Comparison of ENCODE assay signal across 8 cellular contexts in genomic region chr7:107742678-107743566, GRCh38. TPM values are rescaled to one million over a fixed set of nuclear protein-coding genes. Genes with fewer than 3 reads are reported as not detected.
DNase-seq lines count a peak whose midpoint lies in the region; ATAC-seq, FAIRE-seq and TF ChIP-seq lines count a peak whose summit lies in the region.

No MANE protein-coding gene starts in this region.

- no peaks in the 10 kb centered on the region for H3K36me3 ChIP-seq in neuron (ENCODE audit: insufficient read depth, low read length)

- 29% methylated on average over 25 of the region's 29 CpGs for WGBS in A549 (ENCODE audit: missing lambda C conversion rate)

- TF ChIP-seq CTCF in A549 (IDR thresholded peaks at IDR 0.05) (no peak), fibroblast of villous mesenchyme (IDR thresholded peaks at IDR 0.05; ENCODE audit: insufficient read depth, low read depth, low read length) (no peak)

- CTCF ChIA-PET in A549 (lab: Yijun Ruan, JAX) = interaction anchor here (0.7 to 6.3 kb wide), 37 partner anchors 9 to 950 kb away, joined by 3 to 132 read pairs (median 4); partner anchors contain the start of gene DLD

- TF ChIP-seq EP300 in A549 (IDR thresholded peaks at IDR 0.05) = no peak

- TF ChIP-seq RAD21 in A549 (conservative IDR thresholded peaks at IDR 0.05 in 1 of 2, IDR thresholded peaks at IDR 0.05 in 1 of 2) = no peak

- DNase-seq in A549 (ENCODE audit: low read depth in 1 of 2, low spot score in 1 of 2) (peak in 1 of 2 experiments; percentile 51), GM12892 (ENCODE audit: insufficient read length) (peak; percentile 14), NCI-H187 treated with DMSO at 0.1 percent for 48 hours (lab: John Stamatoyannopoulos, UW) (peak; percentile 83), fibroblast of villous mesenchyme (ENCODE audit: low read depth) (no peak), cerebellar cortex (ENCODE audit: low spot score) (no peak)

- FAIRE-seq in A549 (lab: Jason Lieb, UNC) = no peak
- FAIRE-seq in GM12892 (lab: Jason Lieb, UNC) = peak; percentile 74

- peak overlapping the region; percentile 78 for H3K4me2 ChIP-seq in A549

- H3K27ac ChIP-seq in A549 = peak overlapping the region; percentile 95 to 96

- H3K4me3 ChIP-seq in A549 = peak overlapping the region; percentile 66
- H3K4me3 ChIP-seq in fibroblast of villous mesenchyme (ENCODE audit: low read depth, low read length) = peak overlapping the region; percentile 92
- H3K4me3 ChIP-seq in neuron (ENCODE audit: low read length) = peak overlapping the region; percentile 85

- peak; percentile 61 to 72 for ATAC-seq in A549
- ATAC-seq in HG02759 (IDR thresholded peaks at IDR 0.05; ENCODE audit: unreplicated experiment) = peak; percentile 43
- peak; percentile 30 to 39 for ATAC-seq in activated CD4-positive, CD25-positive, alpha-beta regulatory T cell treated with anti-CD3 and anti-CD28 coated beads, Interleukin-2, amount 50 U/mL, for 24 hours

- TF ChIP-seq POLR2A in A549 (IDR thresholded peaks at IDR 0.05; ENCODE audit: low read length) (no peak), GM12892 (IDR thresholded peaks at IDR 0.05; ENCODE audit: low read depth, low read length) (no peak)

- no peaks in the 10 kb centered on the region for H3K27me3 ChIP-seq in neuron (ENCODE audit: insufficient read depth, low read length)

- H3K9me3 ChIP-seq in A549 (no peaks in the 10 kb centered on the region), neuron (ENCODE audit: low read length) (no peaks in the 10 kb centered on the region)

- POLR2A ChIA-PET in A549 (lab: Yijun Ruan, JAX) = interaction anchor here (0.5 to 2.5 kb wide), 28 partner anchors 8 to 827 kb away, joined by 3 to 40 read pairs (median 4); partner anchors contain the start of genes BCAP29, COG5, DLD and DNAJB9

- H3K4me1 ChIP-seq in A549 (peaks cover 29% of the 10 kb centered on the region), neuron (ENCODE audit: insufficient read depth, low read length) (peaks cover 24% of the 10 kb centered on the region)

- H2AFZ ChIP-seq in neuron (ENCODE audit: low read depth, low read length) = peak overlapping the region; percentile 80

TF ChIP-seq in A549, 52 proteins besides CTCF, POLR2A, EP300 and RAD21:
- TF ChIP-seq PHF8 (IDR thresholded peaks at IDR 0.05; ENCODE audit: borderline replicate concordance, low read depth) (no peak), MAZ (IDR thresholded peaks at IDR 0.05; ENCODE audit: borderline replicate concordance, low read depth, low read length) (no peak), RNF2 (IDR thresholded peaks at IDR 0.05; ENCODE audit: borderline replicate concordance, low read depth) (peak; percentile 39; the same call in 1 of the 2 replicates), ZFP36 (IDR thresholded peaks at IDR 0.05; ENCODE audit: borderline replicate concordance, partially characterized antibody) (no peak), MYC (IDR thresholded peaks at IDR 0.05; ENCODE audit: borderline replicate concordance, low read length) (no peak), TFCP2L1 (CRISPR knock-in tag; IDR thresholded peaks at IDR 0.05) (peak; percentile 73; the same call in 1 of the 2 replicates)

RNA-seq across cellular contexts. Expression of gene CBLL1, which starts 1.0 kb away (rescaled TPM):
- polyA plus RNA-seq in A549 (2011; rRNA removed) (26.1 and 27.3 TPM in 2 replicates), A549 (2017; fragmentation: RNase III; extraction: RNeasy Plus Mini Kit Qiagen cat#74134 plus additional on column Dnase treatment) (40.2 to 46.3 TPM (median 40.5 TPM) in 3 replicates)
- 19.6 and 23.6 TPM in 2 replicates for polyA plus RNA-seq in A549 (2012; cell fraction: cytosol; rRNA removed)
- 19.4 and 23.6 TPM in 2 replicates for polyA plus RNA-seq in A549 (2012; cell fraction: nucleus; rRNA removed)
- 23.5 and 26.9 TPM in 2 replicates for polyA minus RNA-seq in A549 (2011; rRNA and poly(A)+ RNA removed)
- polyA plus RNA-seq in GM12892 (2012; ENCODE audit: missing spikeins) = 18.0 TPM
- total RNA-seq in fibroblast of villous mesenchyme = 30.3 and 36.3 TPM in 2 replicates

Comparison
In these comparisons a context has a peak if more than half of its experiments do, and no peak if none do; other contexts are left out.
1. DNase-seq: peak in GM12892 (single experiment) and NCI-H187 treated with DMSO at 0.1 percent for 48 hours (single experiment); none in fibroblast of villous mesenchyme (single experiment) and cerebellar cortex (single experiment).
2. Peak in every context shown above with its lines, with median percentiles within 50 percentile points of each other: ATAC-seq and H3K4me3 ChIP-seq.